ENCODE assay signal across 8 cellular contexts in the genomic region with DNA sequence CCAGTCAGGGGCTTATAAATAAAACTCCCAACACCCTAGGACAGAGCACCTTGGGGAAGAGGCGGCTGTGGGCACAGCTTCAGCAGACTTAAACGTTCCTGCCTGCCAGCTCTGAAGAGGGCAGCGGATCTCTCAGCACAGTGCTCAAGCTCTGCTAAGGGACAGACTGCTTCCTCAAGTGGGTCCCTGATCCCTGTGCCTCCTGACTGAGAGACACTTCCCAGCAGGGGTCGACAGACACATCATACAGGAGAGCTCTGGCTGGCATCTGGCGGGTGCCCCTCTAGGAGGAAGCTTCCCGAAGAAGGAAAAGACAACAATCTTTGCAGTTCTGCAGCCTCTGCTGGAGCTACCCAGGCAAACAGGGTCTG.
A peak's percentile ranks its signal among the peaks of the same experiment; 100 is the strongest.
DNase-seq lines count a peak whose midpoint lies in the region; ATAC-seq and TF ChIP-seq lines count a peak whose summit lies in the region.
"Not testable (repeated sequence)": the region's sequence is repeated elsewhere in the genome, so short reads cannot be mapped to it uniquely, and the experiment has no call there.

No MANE protein-coding gene starts in this region.

- not testable (repeated sequence) for H3K4me3 Mint-ChIP-seq in Caco-2 (ENCODE audit: unreplicated experiment); T-helper 17 cell; memory B cell
- H3K4me3 Mint-ChIP-seq in brain (peak overlapping the region in 3 of 5 experiments; percentile 16 to 69 (median 51)), nephron progenitor cell (peak overlapping the region; percentile 76)

- not testable (repeated sequence) for H3K9ac ChIP-seq in HUES64 (ENCODE audit: low read depth, low read length)

- not testable (repeated sequence) for H3K9me3 Mint-ChIP-seq in Caco-2 (ENCODE audit: unreplicated experiment); memory B cell
- peaks cover 17 to 42% (median 32%) of the 10 kb centered on the region in 5 experiments for H3K9me3 Mint-ChIP-seq in brain
- H3K9me3 Mint-ChIP-seq in nephron progenitor cell: peaks cover 72% of the 10 kb centered on the region

- WGBS in HUES64: 10% methylated on average over 6 of the region's 6 CpGs
- 47 to 63% (median 56%) methylated on average over 6 of the region's 6 CpGs for WGBS in stomach, 5 donors

- intact Hi-C loops in Caco-2 (cut with micrococcal nuclease; ENCODE audit: unreplicated experiment): loop anchor here (2.0 kb wide), 1 partner anchor 16 kb away; no protein-coding TSS in a partner anchor
- intact Hi-C loops in stomach (cut with DNase I; ENCODE audit: low total_unique reads): not testable (repeated sequence)

- not testable (repeated sequence) for TF ChIP-seq EP300 in stomach (IDR thresholded peaks at IDR 0.05)

- not testable (repeated sequence) for H3K36me3 ChIP-seq in Caco-2 (ENCODE audit: control insufficient read depth, insufficient read depth, low read length); cardiac muscle cell; stomach
- peaks cover 11% of the 10 kb centered on the region for H3K36me3 ChIP-seq in HUES64 (ENCODE audit: insufficient read depth, low read length)

- DNase-seq in Caco-2 (peak in 1 of 2 experiments; percentile 7), cardiac muscle cell (ENCODE audit: low read depth in 1 of 2, low spot score in 1 of 2) (peak in 1 of 2 donors; percentile 1), nephron progenitor cell (peak; percentile 21)
- DNase-seq in T-helper 17 cell; memory B cell (ENCODE audit: low spot score in 2 of 2); stomach: not testable (repeated sequence)

- not testable (repeated sequence) for H3K27me3 ChIP-seq in Caco-2 (replicated peaks; ENCODE audit: control insufficient read depth, insufficient read depth, low read length); HUES64 (ENCODE audit: insufficient read depth, low read length); cardiac muscle cell; stomach

- TF ChIP-seq CTCF in Caco-2 (IDR thresholded peaks at IDR 0.05; ENCODE audit: insufficient read depth in 1 of 2, low read depth in 1 of 2, low read length in 1 of 2, severe bottlenecking in 1 of 2, unreplicated experiment in 1 of 2): peak in 1 of 2 experiments; percentile 10
- not testable (repeated sequence) for TF ChIP-seq CTCF in brain (conservative IDR thresholded peaks at IDR 0.05); cardiac muscle cell (IDR thresholded peaks at IDR 0.05; ENCODE audit: low read depth, low read length); nephron progenitor cell (IDR thresholded peaks at IDR 0.05); stomach (IDR thresholded peaks at IDR 0.05)

- POLR2A ChIA-PET in Caco-2 (lab: Charles Lee): not testable (repeated sequence)

- H3K4me1 ChIP-seq in Caco-2; HUES64 (ENCODE audit: insufficient read depth, low read length); cardiac muscle cell (ENCODE audit: low read depth): not testable (repeated sequence)
- peaks cover 0 to 14% (median 9%) of the 10 kb centered on the region in 4 donors for H3K4me1 ChIP-seq in stomach

- ATAC-seq in T-helper 17 cell; memory B cell (ENCODE audit: low read depth): not testable (repeated sequence)

- not testable (repeated sequence) for H3K9me3 ChIP-seq in Caco-2; HUES64 (ENCODE audit: insufficient read depth, low read depth, low read length); T-helper 17 cell (ENCODE audit: control insufficient read depth, low read length, poor library complexity, severe bottlenecking); cardiac muscle cell (ENCODE audit: low read depth); stomach

- H3K36me3 Mint-ChIP-seq in Caco-2 (ENCODE audit: insufficient read depth, unreplicated experiment) (peaks cover 36% of the 10 kb centered on the region), brain (peaks cover 48% of the 10 kb centered on the region), memory B cell (peaks cover 22% of the 10 kb centered on the region), nephron progenitor cell (ENCODE audit: low read depth) (peaks cover 48% of the 10 kb centered on the region)
- H3K36me3 Mint-ChIP-seq in T-helper 17 cell (ENCODE audit: low read depth): not testable (repeated sequence)

- H3K27ac ChIP-seq in HUES64 (ENCODE audit: low read depth, low read length) (peak overlapping the region; percentile 74; the same call in 1 of the 2 replicates), cardiac muscle cell (peak overlapping the region; percentile 81), stomach (peak overlapping the region in 3 of 5 donors; percentile 3 to 46 (median 24))

- not testable (repeated sequence) for BruUV-seq in Caco-2 (replicated peaks; lab: Mats Ljungman, UMichigan)

- CTCF ChIA-PET in Caco-2 (lab: Charles Lee): not testable (repeated sequence)

- H3K27ac Mint-ChIP-seq in Caco-2 (ENCODE audit: unreplicated experiment) (peak overlapping the region; percentile 60), T-helper 17 cell (peak overlapping the region; percentile 63), brain (peak overlapping the region in 2 of 5 experiments; percentile 72 to 82), memory B cell (peak overlapping the region; percentile 86), nephron progenitor cell (peak overlapping the region; percentile 96)

- H3K4me1 Mint-ChIP-seq in Caco-2 (ENCODE audit: low read depth, unreplicated experiment) (peaks cover 24% of the 10 kb centered on the region), T-helper 17 cell (peaks cover 21% of the 10 kb centered on the region), brain (peaks cover 16% of the 10 kb centered on the region), memory B cell (peaks cover 17% of the 10 kb centered on the region), nephron progenitor cell (peaks cover 19% of the 10 kb centered on the region)

- not testable (repeated sequence) for H3K4me3 ChIP-seq in Caco-2 (ENCODE audit: low read depth, low read length); cardiac muscle cell; stomach
- H3K4me3 ChIP-seq in HUES64 (ENCODE audit: low read length): peak overlapping the region; percentile 30

- H3K27me3 Mint-ChIP-seq in Caco-2 (ENCODE audit: insufficient read depth, unreplicated experiment); T-helper 17 cell; brain; memory B cell; nephron progenitor cell (ENCODE audit: low read depth, poor library complexity): not testable (repeated sequence)

- TF ChIP-seq POLR2A in stomach (IDR thresholded peaks at IDR 0.05): not testable (repeated sequence)

Comparison
In these comparisons a context has a peak if more than half of its experiments do, and no peak if none do; other contexts are left out.
1. H3K27ac ChIP-seq: peak in every context shown above with its lines; median percentile 81 in cardiac muscle cell; 74 in HUES64; 24 in stomach.